15 cellular contexts compared by ENCODE assay signal in the genomic region with DNA sequence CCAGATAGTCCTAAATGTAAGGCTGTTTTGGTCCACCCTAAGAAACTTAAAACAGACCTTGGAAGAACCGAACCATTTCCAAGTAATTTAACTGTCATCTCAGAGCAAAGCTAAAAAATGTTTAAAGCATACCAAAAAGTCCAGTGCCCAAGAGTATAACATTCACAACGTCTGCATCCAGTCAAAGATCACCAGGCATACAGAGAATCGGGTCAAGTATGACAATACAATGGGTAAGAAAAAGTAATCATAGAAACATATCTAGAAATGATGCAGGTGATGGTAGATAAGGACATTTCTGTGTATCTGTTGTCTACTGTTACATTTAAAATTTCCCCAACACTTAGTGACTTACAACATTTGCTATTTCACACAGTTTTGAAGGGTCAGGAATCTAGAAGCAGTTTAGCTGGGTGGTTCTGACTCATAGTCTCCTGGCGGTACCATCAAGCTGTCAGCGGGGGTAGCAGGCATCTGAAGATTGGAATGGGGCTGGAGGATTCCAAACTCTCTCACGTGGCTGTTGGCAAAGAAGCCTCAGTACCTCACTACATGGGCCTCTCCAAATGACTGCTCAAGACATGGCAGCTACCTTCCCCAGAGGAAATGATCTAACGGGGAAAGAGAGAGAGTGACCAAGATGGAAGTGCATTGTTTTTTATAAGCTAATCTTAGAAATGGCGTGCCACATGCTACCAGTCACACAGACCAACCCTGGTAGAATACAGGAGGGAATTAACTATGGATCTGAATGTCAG. TPM values are rescaled to one million over a fixed set of nuclear protein-coding genes. Genes with fewer than 3 reads are reported as not detected.
A peak's percentile ranks its signal among the peaks of the same experiment; 100 is the strongest.
DNase-seq lines count a peak whose midpoint lies in the region; ATAC-seq and TF ChIP-seq lines count a peak whose summit lies in the region.
"Had no signal": no experiment of that assay in that cellular context is flagged by ENCODE, and none has a peak within 500 bp of the region (broad histone marks: within the 10 kb centered on the region; RNA-seq: fewer than 3 reads in every experiment).

No MANE protein-coding gene starts in this region.

- H3K4me2 ChIP-seq in trophoblast cell (ENCODE audit: low read length), result no peak overlapping the region
- H3K4me2 ChIP-seq: KMS-11 had no signal

- no peaks in the 10 kb centered on the region for H3K79me2 ChIP-seq in trophoblast cell (ENCODE audit: control insufficient read depth, insufficient read depth, low read length, poor library complexity)

- no peak for ATAC-seq in GM21717 (IDR thresholded peaks at IDR 0.05; ENCODE audit: unreplicated experiment)
- ATAC-seq in HG02884 (IDR thresholded peaks at IDR 0.05; ENCODE audit: unreplicated experiment), result no peak
- ATAC-seq: activated CD4-positive, CD25-positive, alpha-beta regulatory T cell treated with anti-CD3 and anti-CD28 coated beads, Interleukin-2, amount 50 U/mL, for 24 hours; psoas muscle had no signal

- H3K14ac ChIP-seq in trophoblast cell (ENCODE audit: low read length), result no peak overlapping the region

- H3K9me3 ChIP-seq in SJSA1 (replicated peaks) (no peaks in the 10 kb centered on the region), trophoblast cell (ENCODE audit: insufficient read depth, low read depth, low read length) (no peaks in the 10 kb centered on the region)
- H3K9me3 ChIP-seq: psoas muscle, vagina had no signal

- no peak overlapping the region for H2BK12ac ChIP-seq in trophoblast cell (ENCODE audit: low read length)

- no peak overlapping the region for H2AFZ ChIP-seq in trophoblast cell (ENCODE audit: insufficient read depth, low read length, poor library complexity)

- H3K4me3 ChIP-seq in SJSA1, result no peak overlapping the region
- H3K4me3 ChIP-seq in fibroblast of mammary gland (ENCODE audit: control insufficient read depth, low read depth, low read length), result no peak overlapping the region
- H3K4me3 ChIP-seq in trophoblast cell (ENCODE audit: low read depth, low read length), result no peak overlapping the region
- H3K4me3 ChIP-seq: psoas muscle, vagina had no signal

- no CpG with 5 or more reads among the region's 8 CpGs for WGBS in trophoblast cell (ENCODE audit: extremely low coverage, insufficient coverage, insufficient read length)

- H4K91ac ChIP-seq in trophoblast cell (ENCODE audit: low read depth, low read length), result no peak overlapping the region

- no peak overlapping the region for H4K8ac ChIP-seq in trophoblast cell (ENCODE audit: low read depth, low read length)

- no peak overlapping the region for H3K23ac ChIP-seq in trophoblast cell (ENCODE audit: low read length)

- H3K27me3 ChIP-seq in SJSA1 (replicated peaks) (no peaks in the 10 kb centered on the region), trophoblast cell (ENCODE audit: insufficient read depth, low read length) (no peaks in the 10 kb centered on the region)
- H3K27me3 ChIP-seq: vagina had no signal

- H2BK120ac ChIP-seq in trophoblast cell (ENCODE audit: insufficient read depth, low read length, poor library complexity), result no peak overlapping the region

- H3K79me1 ChIP-seq in trophoblast cell (ENCODE audit: low read length), result no peaks in the 10 kb centered on the region

- H3K36me3 ChIP-seq in SJSA1 (no peaks in the 10 kb centered on the region), trophoblast cell (ENCODE audit: control insufficient read depth in 1 of 2, insufficient read depth in 2 of 2, low read length in 2 of 2) (peaks cover 0 to 2% of the 10 kb centered on the region in 2 experiments)

- DNase-seq in EH (ENCODE audit: low read depth), result peak; percentile 91
- DNase-seq in SJSA1 (ENCODE audit: low read depth in 1 of 2, low spot score in 2 of 2), result peak; percentile 34 to 61
- DNase-seq in fibroblast of mammary gland (ENCODE audit: low read depth), result peak; percentile 89
- DNase-seq in trophoblast cell, result peak; percentile 90 to 97
- DNase-seq in activated T-cell treated with anti-CD3 and anti-CD28 coated beads, Interleukin-2, amount 50 U/mL, for 48 hours, result no peak
- DNase-seq in KBM-7, result no peak
- DNase-seq: activated gamma-delta T cell; effector CD8-positive, alpha-beta T cell; NCI-H2171 treated with DMSO at 0.1 percent for 48 hours had no signal

- H2AK5ac ChIP-seq in trophoblast cell (ENCODE audit: low read length), result no peak overlapping the region

- H3K18ac ChIP-seq in trophoblast cell (ENCODE audit: low read length), result no peak overlapping the region

- H3K4ac ChIP-seq in trophoblast cell (ENCODE audit: low read depth, low read length), result no peak overlapping the region

- no peak overlapping the region for H3K9ac ChIP-seq in trophoblast cell (ENCODE audit: low read length)
- H3K9ac ChIP-seq: KMS-11 had no signal

- no peak overlapping the region for H2BK5ac ChIP-seq in trophoblast cell (ENCODE audit: low read depth, low read length, poor library complexity)

- in situ Hi-C loops in KBM-7 (cut with MboI; ENCODE audit: low pct_unique_long_range_greater_than_20kb, low sequenced_read_pairs), result no loop called here

- H4K12ac ChIP-seq in trophoblast cell (ENCODE audit: low read depth, low read length), result no peak overlapping the region

- H3K27ac ChIP-seq in SJSA1 (peak overlapping the region; percentile 24; the same call in 1 of the 2 replicates), trophoblast cell (ENCODE audit: low read depth, low read length) (no peak overlapping the region)
- H3K27ac ChIP-seq: KMS-11, psoas muscle, vagina had no signal

- TF ChIP-seq CTCF in fibroblast of mammary gland (conservative IDR thresholded peaks at IDR 0.05; ENCODE audit: control insufficient read depth, insufficient read depth, low read depth, low read length), result no peak

- H3K4me1 ChIP-seq in SJSA1 (replicated peaks), result peaks cover 13% of the 10 kb centered on the region
- H3K4me1 ChIP-seq in trophoblast cell (ENCODE audit: control insufficient read depth in 1 of 2, insufficient read depth in 2 of 2, low read length in 2 of 2), result peaks cover 0 to 5% of the 10 kb centered on the region in 2 experiments
- H3K4me1 ChIP-seq: psoas muscle, vagina had no signal

RNA-seq across cellular contexts. Expression of gene DYNC2LI1, which starts 36.6 kb away (rescaled TPM):
- total RNA-seq in SJSA1 (2014; rRNA removed; shearing (Covaris generic)), result 12.7 and 15.7 TPM in 2 replicates
- polyA plus RNA-seq in trophoblast cell (2013), result 10.5 and 11.9 TPM in 2 replicates

Comparison
In these comparisons a context has a peak if more than half of its experiments do, and no peak if none do; other contexts are left out.
1. DNase-seq: peak in EH (single experiment), SJSA1 (2 of 2), fibroblast of mammary gland (single experiment) and trophoblast cell (2 of 2); none in activated T-cell treated with anti-CD3 and anti-CD28 coated beads, Interleukin-2, amount 50 U/mL, for 48 hours (0 of 2) and KBM-7 (single experiment).